In genomic region chr4:56978750-56979303, GRCh38 we compare ENCODE assay signal across 1 cellular context.
TF ChIP-seq lines count a peak whose summit lies in the region.

Gene POLR2B, plus strand, starts transcription at chr4:56978896. Its CDS starts 90 bp downstream, at chr4:56978986.

TF ChIP-seq in SK-N-SH, 30 proteins besides CTCF, POLR2A, EP300 and RAD21 (continued from another document):
- TF ChIP-seq USF1 (IDR thresholded peaks at IDR 0.05; ENCODE audit: borderline replicate concordance, low read depth) (no peak), ELF1 (IDR thresholded peaks at IDR 0.05) (peak; percentile 87), TCF12 (IDR thresholded peaks at IDR 0.05) (no peak), EZH2phosphoT487 (IDR thresholded peaks at IDR 0.05; ENCODE audit: borderline replicate concordance, low read depth) (no peak), POLR2AphosphoS5 (IDR thresholded peaks at IDR 0.05; ENCODE audit: low read depth, low read length) (peak; percentile 94), SIN3A (IDR thresholded peaks at IDR 0.05; ENCODE audit: borderline replicate concordance, low read depth, low read length) (no peak), FOXM1 (IDR thresholded peaks at IDR 0.05; ENCODE audit: low read depth) (no peak), YY1 (IDR thresholded peaks at IDR 0.05; ENCODE audit: low read depth) (0 out of 2 replicates have a peak, but pooled peaks have one; percentile 20), GABPA (IDR thresholded peaks at IDR 0.05; ENCODE audit: low read depth) (peak; percentile 66), RXRA (IDR thresholded peaks at IDR 0.05; ENCODE audit: borderline replicate concordance, low read depth) (no peak), FOSL2 (IDR thresholded peaks at IDR 0.05; ENCODE audit: borderline replicate concordance, low read depth) (no peak), USF2 (IDR thresholded peaks at IDR 0.05; ENCODE audit: borderline replicate concordance, low read depth, low read length) (no peak), NFIC (IDR thresholded peaks at IDR 0.05; ENCODE audit: borderline replicate concordance) (no peak), MAX (IDR thresholded peaks at IDR 0.05; ENCODE audit: low read depth) (peak; percentile 79)
TF ChIP-seq in SK-N-SH: peak in this region for 12.
